In genomic region chr16:30902070-30902972, GRCh38 we compare ENCODE assay signal across 8 cellular contexts. TPM values are rescaled to one million over a fixed set of nuclear protein-coding genes. Genes with fewer than 3 reads are reported as not detected.
DNase-seq lines count a peak whose midpoint lies in the region; ATAC-seq and TF ChIP-seq lines count a peak whose summit lies in the region.

No MANE protein-coding gene starts in this region.

- TF ChIP-seq CTCF in AG04449 (IDR thresholded peaks at IDR 0.05; ENCODE audit: insufficient read depth, low read length, missing control alignments) (peak; percentile 7), GM12875 (IDR thresholded peaks at IDR 0.05; ENCODE audit: borderline replicate concordance, insufficient read depth, low read depth, low read length) (peak; percentile 58; the same call in 1 of the 2 replicates), RWPE2 (IDR thresholded peaks at IDR 0.05; ENCODE audit: poor library complexity, severe bottlenecking) (peak; percentile 88), right atrium auricular region (IDR thresholded peaks at IDR 0.05) (peak; percentile 21 to 27)

- CTCF ChIA-PET in AG04449 (lab: Yijun Ruan, JAX), result interaction anchor here (0.7 to 9.1 kb wide), 26 partner anchors 10 to 174 kb away, joined by 3 to 116 read pairs (median 6); partner anchors contain the start of genes BCL7C and RNF40

- H3K4me1 ChIP-seq in RWPE2 (ENCODE audit: insufficient read depth, poor library complexity, severe bottlenecking) (peaks cover 9% of the 10 kb centered on the region), right atrium auricular region (peaks cover 0 to 28% of the 10 kb centered on the region in 2 donors)

- no peaks in the 10 kb centered on the region for H3K27me3 ChIP-seq in RWPE2 (ENCODE audit: insufficient read depth, poor library complexity, severe bottlenecking)
- no peaks in the 10 kb centered on the region for H3K27me3 ChIP-seq in right atrium auricular region

- H3K36me3 ChIP-seq in RWPE2 (ENCODE audit: low read depth) (no peaks in the 10 kb centered on the region), right atrium auricular region (no peaks in the 10 kb centered on the region)

- DNase-seq in AG04449 (ENCODE audit: low read depth, low spot score), result no peak
- no peak for DNase-seq in RWPE2 (ENCODE audit: low spot score)
- DNase-seq in right atrium auricular region (ENCODE audit: low spot score), result no peak
- peak in 9 of 10 donors; percentile 37 to 94 (median 61) for DNase-seq in posterior cingulate gyrus

- H3K9me3 ChIP-seq in RWPE2 (ENCODE audit: severe bottlenecking) (no peaks in the 10 kb centered on the region), right atrium auricular region (no peaks in the 10 kb centered on the region)

- peak overlapping the region; percentile 51 for H3K4me3 ChIP-seq in AG04449 (ENCODE audit: low read depth, low read length)
- peak overlapping the region; percentile 52 for H3K4me3 ChIP-seq in GM12875 (ENCODE audit: low read depth, low read length)
- peak overlapping the region; percentile 40 for H3K4me3 ChIP-seq in RWPE2 (ENCODE audit: severe bottlenecking)
- H3K4me3 ChIP-seq in right atrium auricular region, result peak overlapping the region; percentile 45 to 64

- POLR2A ChIA-PET in AG04449 (lab: Yijun Ruan, JAX), result interaction anchor here (0.9 to 2.5 kb wide), 4 partner anchors 27 to 96 kb away, joined by 3 to 8 read pairs (median 6); no protein-coding TSS in a partner anchor

- intact Hi-C loops in posterior cingulate gyrus (cut with DNase I), result loop anchor here (2.0 to 10.0 kb wide), 2 partner anchors 18 to 58 kb away; no protein-coding TSS in a partner anchor

- H3K27ac ChIP-seq in RWPE2 (ENCODE audit: poor library complexity, severe bottlenecking), result peak overlapping the region; percentile 38
- peak overlapping the region; percentile 91 for H3K27ac ChIP-seq in angular gyrus (ENCODE audit: low read depth, low read length)
- H3K27ac ChIP-seq in right atrium auricular region, result peak overlapping the region; percentile 86 to 90

- ATAC-seq in HG03457 (IDR thresholded peaks at IDR 0.05; ENCODE audit: unreplicated experiment) (peak; percentile 63), RWPE2 (ENCODE audit: low read depth) (peak; percentile 84), HG02970 (IDR thresholded peaks at IDR 0.05; ENCODE audit: low FRiP score, unreplicated experiment) (no peak)

RNA-seq across cellular contexts. Expression of gene CTF1, which starts 5.9 kb away (rescaled TPM):
- 1 to 10 TPM; 6.5 to 7.6 TPM for total RNA-seq in right atrium auricular region

RNA-seq across cellular contexts. Expression of gene BCL7C, which starts 8.4 kb away (rescaled TPM):
- 10 to 100 TPM; 21.1 to 35.1 TPM for total RNA-seq in right atrium auricular region

RNA-seq across cellular contexts. Expression of gene FBXL19, which starts 21.1 kb away (rescaled TPM):
- total RNA-seq in right atrium auricular region, result 1 to 10 TPM; 5.7 to 7.9 TPM

RNA-seq across cellular contexts. Expression of gene ORAI3, which starts 46.5 kb away (rescaled TPM):
- 10 to 100 TPM; 22.4 to 23.0 TPM for total RNA-seq in right atrium auricular region

RNA-seq across cellular contexts. Expression of gene SETD1A, which starts 55.2 kb away (rescaled TPM):
- total RNA-seq in right atrium auricular region, result 1 to 10 TPM; 3.8 to 8.6 TPM

Comparison
In these comparisons a context has a peak if more than half of its experiments do, and no peak if none do; other contexts are left out.
1. DNase-seq: peak in posterior cingulate gyrus (9 of 10); none in AG04449 (single experiment), RWPE2 (single experiment) and right atrium auricular region (single experiment).
2. CTCF ChIP-seq: peak in every context shown above with its lines; median percentile 88 in RWPE2; 58 in GM12875; 24 in right atrium auricular region; 7 in AG04449.
3. H3K27ac ChIP-seq: peak in every context shown above with its lines; median percentile 91 in angular gyrus; 88 in right atrium auricular region; 38 in RWPE2.
4. Peak in every context shown above with its lines, with median percentiles within 50 percentile points of each other: H3K4me3 ChIP-seq.